ENCODE assay signal across 9 cellular contexts in the genomic region with DNA sequence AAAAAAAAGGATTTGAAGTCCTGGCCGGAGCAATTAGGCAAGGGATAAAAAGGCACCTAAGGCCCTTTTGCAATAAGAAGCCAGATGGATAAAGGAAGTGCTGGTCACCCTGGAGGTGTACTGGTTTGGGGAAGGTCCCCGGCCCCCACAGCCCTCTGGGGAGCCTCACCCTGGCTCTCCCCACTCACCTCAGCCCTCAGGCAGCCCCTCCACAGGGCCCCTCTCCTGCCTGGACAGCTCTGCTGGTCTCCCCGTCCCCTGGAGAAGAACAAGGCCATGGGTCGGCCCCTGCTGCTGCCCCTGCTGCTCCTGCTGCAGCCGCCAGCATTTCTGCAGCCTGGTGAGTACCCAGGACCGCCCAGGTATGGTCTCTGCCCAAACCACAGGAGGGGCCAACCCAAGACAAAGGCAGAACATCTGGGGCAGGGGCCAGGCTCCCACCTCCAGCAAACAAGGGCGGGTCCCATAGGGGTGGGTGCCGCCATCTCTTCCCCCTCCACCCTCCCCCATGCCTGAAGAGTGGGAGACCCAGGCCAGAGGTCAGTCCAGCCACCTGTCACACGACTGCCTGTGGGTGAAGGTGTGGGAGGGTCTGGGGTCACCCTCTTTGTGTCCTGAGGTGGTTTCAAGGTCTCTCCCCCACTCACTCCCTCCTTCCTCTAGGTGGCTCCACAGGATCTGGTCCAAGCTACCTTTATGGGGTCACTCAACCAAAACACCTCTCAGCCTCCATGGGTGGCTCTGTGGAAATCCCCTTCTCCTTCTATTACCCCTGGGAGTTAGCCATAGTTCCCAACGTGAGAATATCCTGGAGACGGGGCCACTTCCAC. TPM values are rescaled to one million over a fixed set of nuclear protein-coding genes. Genes with fewer than 3 reads are reported as not detected.
A peak's percentile ranks its signal among the peaks of the same experiment; 100 is the strongest.
DNase-seq lines count a peak whose midpoint lies in the region; ATAC-seq and TF ChIP-seq lines count a peak whose summit lies in the region.
"Had no signal": no experiment of that assay in that cellular context is flagged by ENCODE, and none has a peak within 500 bp of the region (broad histone marks: within the 10 kb centered on the region; RNA-seq: fewer than 3 reads in every experiment).

Gene PILRB (plus strand): TSS at position 91 of the 830 bp plus-strand sequence. CDS start 186 bp downstream, at position 277.

- no peak within 1 kb of the TSS for H3K4me3 Mint-ChIP-seq in activated CD8-positive, alpha-beta memory T cell treated with anti-CD3 and anti-CD28 coated beads, Interleukin-2, amount 10 ng/mL, durations not matched to agents 7 days and 5 days
- H3K4me3 Mint-ChIP-seq in activated naive CD8-positive, alpha-beta T cell treated with anti-CD3 and anti-CD28 coated beads for 36 hours = no peak within 1 kb of the TSS

- no peaks in the 10 kb centered on the region for H3K9me3 ChIP-seq in tibial nerve

- no peak for ATAC-seq in activated CD8-positive, alpha-beta memory T cell treated with anti-CD3 and anti-CD28 coated beads, Interleukin-2, amount 10 ng/mL, durations not matched to agents 7 days and 5 days
- ATAC-seq in left colon = peak; percentile 13

- H3K4me1 ChIP-seq in tibial nerve = no peaks in the 10 kb centered on the region

- intact Hi-C loops in left colon (cut with DNase I, micrococcal nuclease) = no loop called here

- H3K27ac ChIP-seq in tibial nerve = no peak within 1 kb of the TSS
- H3K27ac ChIP-seq: SK-N-MC had no signal

- no peaks in the 10 kb centered on the region for H3K27me3 ChIP-seq in tibial nerve

- TF ChIP-seq CTCF in tibial nerve (IDR thresholded peaks at IDR 0.05) = no peak

- DNase-seq in activated CD8-positive, alpha-beta memory T cell treated with anti-CD3 and anti-CD28 coated beads, Interleukin-2, amount 10 ng/mL, durations not matched to agents 7 days and 5 days = no peak
- no peak for DNase-seq in activated CD8-positive, alpha-beta memory T cell treated with anti-CD3 and anti-CD28 coated beads for 24 hours
- no peak for DNase-seq in activated naive CD8-positive, alpha-beta T cell treated with anti-CD3 and anti-CD28 coated beads for 36 hours
- DNase-seq in left colon (no peak), tibial nerve (ENCODE audit: low spot score in 2 of 2) (no peak), hepatic stellate cell (ENCODE audit: low spot score) (no peak), dedifferentiated amniotic fluid mesenchymal stem cell (ENCODE audit: extremely low spot score) (no peak), NCI-H2227 treated with DMSO at 0.1 percent for 48 hours (lab: John Stamatoyannopoulos, UW) (no peak)

- no peaks in the 10 kb centered on the region for H3K27me3 Mint-ChIP-seq in activated CD8-positive, alpha-beta memory T cell treated with anti-CD3 and anti-CD28 coated beads, Interleukin-2, amount 10 ng/mL, durations not matched to agents 7 days and 5 days
- H3K27me3 Mint-ChIP-seq in activated naive CD8-positive, alpha-beta T cell treated with anti-CD3 and anti-CD28 coated beads for 36 hours = no peaks in the 10 kb centered on the region

- H3K4me3 ChIP-seq in tibial nerve = no peak within 1 kb of the TSS
- H3K4me3 ChIP-seq: SK-N-MC had no signal

- H3K4me1 Mint-ChIP-seq in activated CD8-positive, alpha-beta memory T cell treated with anti-CD3 and anti-CD28 coated beads, Interleukin-2, amount 10 ng/mL, durations not matched to agents 7 days and 5 days = peaks cover 16% of the 10 kb centered on the region
- peaks cover 13% of the 10 kb centered on the region for H3K4me1 Mint-ChIP-seq in activated naive CD8-positive, alpha-beta T cell treated with anti-CD3 and anti-CD28 coated beads for 36 hours

- H3K27ac Mint-ChIP-seq in activated CD8-positive, alpha-beta memory T cell treated with anti-CD3 and anti-CD28 coated beads, Interleukin-2, amount 10 ng/mL, durations not matched to agents 7 days and 5 days = peak within 1 kb of the TSS; percentile 32
- H3K27ac Mint-ChIP-seq in activated naive CD8-positive, alpha-beta T cell treated with anti-CD3 and anti-CD28 coated beads for 36 hours = peak within 1 kb of the TSS; percentile 47

- no peak for TF ChIP-seq POLR2A in tibial nerve (IDR thresholded peaks at IDR 0.05)

- 80 to 82% methylated on average over 11 of the region's 11 CpGs for WGBS in tibial nerve, 2 donors

- H3K9me3 Mint-ChIP-seq in activated CD8-positive, alpha-beta memory T cell treated with anti-CD3 and anti-CD28 coated beads, Interleukin-2, amount 10 ng/mL, durations not matched to agents 7 days and 5 days (ENCODE audit: low read depth) = no peaks in the 10 kb centered on the region
- H3K9me3 Mint-ChIP-seq in activated naive CD8-positive, alpha-beta T cell treated with anti-CD3 and anti-CD28 coated beads for 36 hours = no peaks in the 10 kb centered on the region

- TF ChIP-seq EP300 in tibial nerve (IDR thresholded peaks at IDR 0.05) = no peak

- CTCF ChIA-PET in activated CD8-positive, alpha-beta memory T cell treated with anti-CD3 and anti-CD28 coated beads, Interleukin-2, amount 10 ng/mL, durations not matched to agents 7 days and 5 days (lab: Charles Lee) = no interaction called here

- H3K36me3 ChIP-seq in tibial nerve = peaks cover 6 to 100% (median 48%) of the 10 kb centered on the region in 3 donors

- H3K36me3 Mint-ChIP-seq in activated CD8-positive, alpha-beta memory T cell treated with anti-CD3 and anti-CD28 coated beads, Interleukin-2, amount 10 ng/mL, durations not matched to agents 7 days and 5 days = peaks cover 50% of the 10 kb centered on the region
- peaks cover 45% of the 10 kb centered on the region for H3K36me3 Mint-ChIP-seq in activated naive CD8-positive, alpha-beta T cell treated with anti-CD3 and anti-CD28 coated beads for 36 hours

RNA-seq across cellular contexts. Expression of gene PILRB, which starts in this region (rescaled TPM):
- total RNA-seq in activated CD8-positive, alpha-beta memory T cell treated with anti-CD3 and anti-CD28 coated beads, Interleukin-2, amount 10 ng/mL, durations not matched to agents 7 days and 5 days = 10 to 100 TPM; 46.0 to 67.8 TPM
- total RNA-seq in activated naive CD8-positive, alpha-beta T cell treated with anti-CD3 and anti-CD28 coated beads for 36 hours = 10 to 100 TPM; 24.5 to 28.3 TPM
- total RNA-seq in left colon (10 to 100 TPM; 36.1 to 45.0 TPM), tibial nerve (100 to 1,000 TPM; 107 to 152 (median 132) TPM)
